ENCODE assay signal across 14 cellular contexts in the genomic region with DNA sequence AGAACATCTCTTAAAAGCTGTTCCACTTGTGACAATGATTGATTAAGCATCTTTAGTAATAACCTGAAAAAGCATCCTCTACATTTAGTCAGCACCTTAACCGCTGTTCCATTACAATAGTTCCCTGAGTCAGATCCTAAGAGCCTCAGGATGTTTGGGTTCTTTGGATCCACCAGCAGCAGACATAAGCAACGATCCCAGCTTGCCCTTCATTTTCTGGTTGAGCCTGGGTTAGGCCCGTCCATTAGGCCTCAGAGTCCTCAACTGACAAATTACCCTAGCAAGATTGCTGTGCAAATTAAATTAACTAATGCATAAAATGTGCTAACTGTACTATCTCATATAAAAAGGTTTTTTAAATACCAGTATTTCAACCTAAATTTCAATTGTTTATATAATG. TPM values are rescaled to one million over a fixed set of nuclear protein-coding genes. Genes with fewer than 3 reads are reported as not detected.
A peak's percentile ranks its signal among the peaks of the same experiment; 100 is the strongest.
DNase-seq lines count a peak whose midpoint lies in the region; ATAC-seq and TF ChIP-seq lines count a peak whose summit lies in the region.
"Had no signal": no experiment of that assay in that cellular context is flagged by ENCODE, and none has a peak within 500 bp of the region (broad histone marks: within the 10 kb centered on the region; RNA-seq: fewer than 3 reads in every experiment).

No MANE protein-coding gene starts in this region.

- H3K4me3 ChIP-seq in BE2C (ENCODE audit: low read depth, low read length), result no peak overlapping the region
- H3K4me3 ChIP-seq in PC-3 (ENCODE audit: low read length), result no peak overlapping the region
- no peak overlapping the region for H3K4me3 ChIP-seq in epithelial cell of proximal tubule (ENCODE audit: low read depth, low read length)
- no peak overlapping the region for H3K4me3 ChIP-seq in left ventricle myocardium inferior
- H3K4me3 ChIP-seq: HAP-1 had no signal

- POLR2A ChIA-PET in PC-3 (lab: Charles Lee; ENCODE audit: unreplicated experiment), result no interaction called here

- no peaks in the 10 kb centered on the region for H4K20me1 ChIP-seq in PC-3 (ENCODE audit: low read length)

- H3K27me3 ChIP-seq in BE2C (no peaks in the 10 kb centered on the region), PC-3 (ENCODE audit: low read length) (no peaks in the 10 kb centered on the region), left ventricle myocardium inferior (ENCODE audit: low read depth) (no peaks in the 10 kb centered on the region)

- no peak overlapping the region for H2AFZ ChIP-seq in PC-3 (ENCODE audit: low read length)

- BruUV-seq in PC-3 (replicated peaks; lab: Mats Ljungman, UMichigan), result no TSS peak

- TF ChIP-seq CTCF in BE2C (IDR thresholded peaks at IDR 0.05; ENCODE audit: low read depth, low read length), result no peak
- no peak for TF ChIP-seq CTCF in PC-3 (conservative IDR thresholded peaks at IDR 0.05; ENCODE audit: low read depth, low read length)
- no peak for TF ChIP-seq CTCF in epithelial cell of proximal tubule (conservative IDR thresholded peaks at IDR 0.05; ENCODE audit: low read depth, low read length)
- no peak for TF ChIP-seq CTCF in left ventricle myocardium inferior (IDR thresholded peaks at IDR 0.05; ENCODE audit: borderline replicate concordance)

- intact Hi-C loops in PC-3 (cut with micrococcal nuclease), result loop anchor here (5.0 kb wide), 1 partner anchor 382 kb away; no protein-coding TSS in a partner anchor
- intact Hi-C loops in head of caudate nucleus (cut with DNase I), result no loop called here
- intact Hi-C loops in left ventricle myocardium inferior (cut with micrococcal nuclease), result no loop called here

- H3K4me1 ChIP-seq in BE2C (peaks cover 30% of the 10 kb centered on the region), PC-3 (ENCODE audit: insufficient read depth, low read length) (peaks cover 27% of the 10 kb centered on the region), left ventricle myocardium inferior (no peaks in the 10 kb centered on the region)
- H3K4me1 ChIP-seq: Caco-2, HAP-1 had no signal

- H3K36me3 ChIP-seq in BE2C (no peaks in the 10 kb centered on the region), PC-3 (ENCODE audit: low read depth, low read length) (no peaks in the 10 kb centered on the region), left ventricle myocardium inferior (no peaks in the 10 kb centered on the region)
- H3K36me3 ChIP-seq: HAP-1 had no signal

- no peaks in the 10 kb centered on the region for H3K9me3 ChIP-seq in BE2C
- H3K9me3 ChIP-seq in PC-3 (ENCODE audit: low read length), result no peaks in the 10 kb centered on the region
- H3K9me3 ChIP-seq in left ventricle myocardium inferior (replicated peaks), result peaks cover 8% of the 10 kb centered on the region
- H3K9me3 ChIP-seq: Caco-2, HAP-1 had no signal

- H3K9me2 ChIP-seq in PC-3 (replicated peaks; ENCODE audit: low read length), result no peaks in the 10 kb centered on the region

- peak; percentile 30 for ATAC-seq in PC-3

- no peak overlapping the region for H3K9ac ChIP-seq in PC-3 (ENCODE audit: low read length)

- no peaks in the 10 kb centered on the region for H3K79me2 ChIP-seq in PC-3 (ENCODE audit: low read length)

- CTCF ChIA-PET in PC-3 (lab: Charles Lee), result no interaction called here

- DNase-seq in BE2C (peak; percentile 60), PC-3 (peak; percentile 11), epithelial cell of proximal tubule (ENCODE audit: low read depth) (peak; percentile 31), head of caudate nucleus (no peak), left ventricle myocardium inferior (no peak)
- no peak for DNase-seq in activated T-cell treated with anti-CD3 and anti-CD28 coated beads, Interleukin-2, amount 50 U/mL, for 48 hours
- DNase-seq: ACHN; Caco-2; CD4-positive, alpha-beta T cell; DMS153; DMS79; GF-D8 had no signal

- H3F3A ChIP-seq in PC-3 (ENCODE audit: low read length, unreplicated experiment), result no peaks in the 10 kb centered on the region

- H3K27ac ChIP-seq in PC-3 (ENCODE audit: low read length) (no peak overlapping the region), left ventricle myocardium inferior (replicated peaks) (no peak overlapping the region)
- H3K27ac ChIP-seq: C4-2B had no signal

- 0 out of 2 replicates have a peak overlapping the region, but pooled peaks have one; percentile 24 for H3K4me2 ChIP-seq in PC-3 (ENCODE audit: low read length)

RNA-seq across cellular contexts. Expression of a gene that starts 42.3 kb away (rescaled TPM):
- 140 TPM for polyA plus RNA-seq in BE2C (2012; ENCODE audit: insufficient read depth, insufficient read length, low read depth)
- total RNA-seq in PC-3 (2014; rRNA removed), result 35.5 and 46.2 TPM in 2 replicates
- 19.4 and 21.6 TPM in 2 replicates for total RNA-seq in epithelial cell of proximal tubule
- total RNA-seq in left ventricle myocardium inferior, result 7.1 TPM

Comparison
In these comparisons a context has a peak if more than half of its experiments do, and no peak if none do; other contexts are left out.
1. DNase-seq: peak in BE2C (single experiment), PC-3 (single experiment) and epithelial cell of proximal tubule (single experiment); none in head of caudate nucleus (0 of 42), left ventricle myocardium inferior (single experiment) and activated T-cell treated with anti-CD3 and anti-CD28 coated beads, Interleukin-2, amount 50 U/mL, for 48 hours (0 of 2).